ENCODE assay signal across 9 cellular contexts in genomic region chr1:24201941-24202440, GRCh38. TPM values are rescaled to one million over a fixed set of nuclear protein-coding genes. Genes with fewer than 3 reads are reported as not detected.
DNase-seq lines count a peak whose midpoint lies in the region; ATAC-seq and TF ChIP-seq lines count a peak whose summit lies in the region.
"Had no signal": no experiment of that assay in that cellular context is flagged by ENCODE, and none has a peak within 500 bp of the region (broad histone marks: within the 10 kb centered on the region; RNA-seq: fewer than 3 reads in every experiment).

No MANE protein-coding gene starts in this region.

- DNase-seq in SKM-1 (lab: John Stamatoyannopoulos, UW; ENCODE audit: unreplicated experiment) = peak; percentile 7
- DNase-seq in SKM-1 treated with dmso at 0.1 percent for 144 hours (lab: John Stamatoyannopoulos, UW; ENCODE audit: unreplicated experiment) = no peak
- peak; percentile 59 for DNase-seq in NCI-H2029 treated with DMSO at 0.1 percent for 48 hours (lab: John Stamatoyannopoulos, UW)
- peak; percentile 81 for DNase-seq in WERI-Rb-1
- DNase-seq in cerebellar nuclear complex (lab: John Stamatoyannopoulos, UW) = peak; percentile 64 to 88
- DNase-seq in kidney epithelial cell (ENCODE audit: low read depth) = peak; percentile 76
- DNase-seq in stimulated activated CD4-positive, alpha-beta T cell treated with anti-CD3 and anti-CD28 coated beads, Interleukin-1b, Interleukin-23, amount 100 ng/mL, for 4 hours (ENCODE audit: low read depth in 2 of 2) = peak; percentile 40 to 44

- no peak overlapping the region for H3K27ac ChIP-seq in WERI-Rb-1

- H3K27me3 ChIP-seq in WERI-Rb-1 (ENCODE audit: insufficient read depth, low read depth, severe bottlenecking) (no peaks in the 10 kb centered on the region), kidney epithelial cell (ENCODE audit: control insufficient read depth, insufficient read depth, low read length) (peaks cover 4% of the 10 kb centered on the region)

- H3K4me3 ChIP-seq in WERI-Rb-1 (ENCODE audit: low read depth, low read length) (no peak overlapping the region), kidney epithelial cell (ENCODE audit: low read depth, low read length) (no peak overlapping the region)

- H3K36me3 ChIP-seq in WERI-Rb-1 (no peaks in the 10 kb centered on the region), kidney epithelial cell (ENCODE audit: control insufficient read depth, insufficient read depth, low read length) (no peaks in the 10 kb centered on the region)

- TF ChIP-seq CTCF in WERI-Rb-1 (IDR thresholded peaks at IDR 0.05; ENCODE audit: low read depth, low read length) (peak; percentile 84), kidney epithelial cell (IDR thresholded peaks at IDR 0.05; ENCODE audit: insufficient read depth, low read length, poor library complexity, severe bottlenecking) (peak; percentile 77)

- no peak for ATAC-seq in GM18505 (IDR thresholded peaks at IDR 0.05; ENCODE audit: unreplicated experiment)

- no peaks in the 10 kb centered on the region for H3K9me3 ChIP-seq in WERI-Rb-1 (ENCODE audit: severe bottlenecking)

- TF ChIP-seq POLR2A in GM18505 (IDR thresholded peaks at IDR 0.05; ENCODE audit: borderline replicate concordance, extremely low read depth, insufficient read depth, insufficient read length) = no peak

RNA-seq across cellular contexts. Expression of gene IFNLR1, which starts 14.9 kb away (rescaled TPM):
- 6.7 and 8.6 TPM in 2 replicates for total RNA-seq in kidney epithelial cell

RNA-seq across cellular contexts. Expression of gene IL22RA1, which starts 59.1 kb away (rescaled TPM):
- 0.07 and 0.21 TPM in 2 replicates for total RNA-seq in kidney epithelial cell
- total RNA-seq: mononuclear cell had no signal
